In the genomic region with DNA sequence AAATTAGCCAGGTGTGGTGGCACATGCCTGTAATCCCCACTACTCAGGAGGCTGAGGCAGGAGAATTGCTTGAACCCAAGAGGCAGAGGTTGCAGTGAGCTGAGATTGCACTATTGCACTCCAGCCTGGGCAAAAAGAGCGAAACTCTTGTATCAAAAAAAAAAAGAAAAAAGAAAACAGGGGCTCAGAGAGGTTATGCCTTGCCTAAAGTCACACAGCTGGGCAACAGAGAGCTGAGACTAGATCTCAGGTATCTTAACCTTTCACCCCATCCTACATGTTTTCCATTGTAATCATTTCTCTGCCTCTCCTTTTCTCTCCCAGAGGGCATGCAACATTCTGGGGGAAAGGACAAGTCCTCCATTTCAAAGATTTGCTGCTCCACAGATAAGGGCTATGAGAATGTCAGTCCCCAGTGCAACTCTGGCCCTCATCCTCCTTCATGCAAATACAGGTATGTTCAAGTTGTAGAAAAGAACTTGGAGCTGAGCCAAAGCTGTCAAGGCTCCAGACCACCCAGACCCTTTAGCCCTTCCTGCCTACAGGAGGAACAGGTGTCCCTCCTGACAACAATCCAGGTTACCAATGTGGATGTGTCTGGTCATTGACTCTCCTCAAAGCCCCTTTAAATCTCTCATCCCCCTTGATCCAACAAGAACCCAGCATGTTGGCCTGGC, we compare ENCODE assay signal across 21 cellular contexts. TPM values are rescaled to one million over a fixed set of nuclear protein-coding genes. Genes with fewer than 3 reads are reported as not detected.
DNase-seq lines count a peak whose midpoint lies in the region; ATAC-seq, FAIRE-seq and TF ChIP-seq lines count a peak whose summit lies in the region.
"Had no signal": no experiment of that assay in that cellular context is flagged by ENCODE, and none has a peak within 500 bp of the region (broad histone marks: within the 10 kb centered on the region; RNA-seq: fewer than 3 reads in every experiment).

No MANE protein-coding gene starts in this region.

- intact Hi-C loops in HepG2 (cut with micrococcal nuclease; ENCODE audit: unreplicated experiment) (no loop called here), right lobe of liver (cut with DNase I) (no loop called here), PC-3 (cut with micrococcal nuclease) (no loop called here)

- H3K9me3 ChIP-seq in HepG2 (ENCODE audit: low read length) (no peaks in the 10 kb centered on the region), right lobe of liver (no peaks in the 10 kb centered on the region), PC-3 (ENCODE audit: low read length) (no peaks in the 10 kb centered on the region), endodermal cell (ENCODE audit: control insufficient read depth, low read length) (no peaks in the 10 kb centered on the region), gastroesophageal sphincter (no peaks in the 10 kb centered on the region)

- no peak for FAIRE-seq in HepG2 (lab: Jason Lieb, UNC)
- FAIRE-seq: colon, GM12892 had no signal

- H4K20me1 ChIP-seq in HepG2 (ENCODE audit: insufficient read depth, low read length) (no peaks in the 10 kb centered on the region), PC-3 (ENCODE audit: low read length) (peaks cover 25% of the 10 kb centered on the region)

- CTCF ChIA-PET in HepG2 (lab: Yijun Ruan, JAX; ENCODE audit: low intra/inter-chr PET ratio, low total read pairs) = no interaction called here
- CTCF ChIA-PET in PC-3 (lab: Charles Lee) = no interaction called here

- WGBS in HepG2 (ENCODE audit: low lambda C conversion rate) = 95% methylated on average over 1 of the region's 1 CpG
- 75% methylated on average over 1 of the region's 1 CpG for WGBS in right lobe of liver (ENCODE audit: insufficient coverage, low coverage, low lambda C conversion rate, missing lambda C conversion rate)
- WGBS in endodermal cell (ENCODE audit: insufficient coverage in 1 of 2, insufficient read length in 1 of 2), 2 experiments = 100% methylated on average over 1 of the region's 1 CpG; no CpG with 5 or more reads in 1 of the 2 experiments
- 80 to 93% methylated on average over 1 of the region's 1 CpG for WGBS in gastroesophageal sphincter (ENCODE audit: low coverage in 1 of 2), 2 donors

- BruUV-seq in HepG2 (replicated peaks; lab: Mats Ljungman, UMichigan) (no TSS peak), PC-3 (replicated peaks; lab: Mats Ljungman, UMichigan) (no TSS peak)

- H3K27ac ChIP-seq in HepG2 (ENCODE audit: extremely low read length, insufficient read depth, low read length) = no peak overlapping the region
- H3K27ac ChIP-seq in right lobe of liver = no peak overlapping the region
- no peak overlapping the region for H3K27ac ChIP-seq in PC-3 (ENCODE audit: low read length)
- no peak overlapping the region for H3K27ac ChIP-seq in endodermal cell (ENCODE audit: low read depth, low read length)
- H3K27ac ChIP-seq in gastroesophageal sphincter = no peak overlapping the region
- H3K27ac ChIP-seq: KMS-11 had no signal

- H3K27ac Mint-ChIP-seq in naive thymus-derived CD8-positive, alpha-beta T cell = peak overlapping the region in 6 of 10 donors; percentile 4 to 81 (median 56)
- H3K27ac Mint-ChIP-seq in endodermal cell = no peak overlapping the region
- H3K27ac Mint-ChIP-seq: activated T-helper 2 cell treated with anti-CD3 and anti-CD28 coated beads, Interferon-gamma antibody, Interleukin-2, Interleukin-4, amounts not matched to agents 10 μg/mL and 5 μg/mL and 100 μg/mL, durations not matched to agents 14 hours and 24 hours and 36 hours had no signal

- no peak for TF ChIP-seq POLR2A in HepG2 (IDR thresholded peaks at IDR 0.05; ENCODE audit: insufficient read depth in 1 of 2, low read depth in 2 of 2, low read length in 2 of 2)
- no peak for TF ChIP-seq POLR2A in right lobe of liver (IDR thresholded peaks at IDR 0.05)
- no peak for TF ChIP-seq POLR2A in gastroesophageal sphincter (IDR thresholded peaks at IDR 0.05)

- H3K9me3 Mint-ChIP-seq in naive thymus-derived CD8-positive, alpha-beta T cell = no peaks in the 10 kb centered on the region
- H3K9me3 Mint-ChIP-seq in endodermal cell = no peaks in the 10 kb centered on the region
- H3K9me3 Mint-ChIP-seq: activated naive CD8-positive, alpha-beta T cell treated with anti-CD3 and anti-CD28 coated beads, Interleukin-2, amount 10 ng/mL, durations not matched to agents 7 days and 5 days; activated T-helper 2 cell treated with anti-CD3 and anti-CD28 coated beads, Interferon-gamma antibody, Interleukin-2, Interleukin-4, amounts not matched to agents 10 μg/mL and 5 μg/mL and 100 μg/mL, durations not matched to agents 14 hours and 24 hours and 36 hours; immature natural killer cell had no signal

- no peaks in the 10 kb centered on the region for H3K9me2 ChIP-seq in PC-3 (replicated peaks; ENCODE audit: low read length)

- in situ Hi-C loops in HepG2 (cut with HindIII; ENCODE audit: extremely low pct_ligation_motif_present, low pct_unique_long_range_greater_than_20kb) = no loop called here

- peak overlapping the region in 1 of 10 donors; percentile 37 for H3K4me3 Mint-ChIP-seq in naive thymus-derived CD8-positive, alpha-beta T cell
- H3K4me3 Mint-ChIP-seq in endodermal cell = no peak overlapping the region
- H3K4me3 Mint-ChIP-seq: activated naive CD8-positive, alpha-beta T cell treated with anti-CD3 and anti-CD28 coated beads, Interleukin-2, amount 10 ng/mL, durations not matched to agents 7 days and 5 days; immature natural killer cell had no signal

- no peaks in the 10 kb centered on the region for H3K36me3 ChIP-seq in HepG2 (replicated peaks in 1 of 2; ENCODE audit: control insufficient read depth in 1 of 2, insufficient read depth in 2 of 2, low read length in 2 of 2)
- no peaks in the 10 kb centered on the region for H3K36me3 ChIP-seq in right lobe of liver
- no peaks in the 10 kb centered on the region for H3K36me3 ChIP-seq in PC-3 (ENCODE audit: low read depth, low read length)
- H3K36me3 ChIP-seq in endodermal cell (ENCODE audit: control insufficient read depth, insufficient read depth, low read length) = peaks cover 12% of the 10 kb centered on the region
- H3K36me3 ChIP-seq in gastroesophageal sphincter = no peaks in the 10 kb centered on the region

- H3K79me2 ChIP-seq in HepG2 (ENCODE audit: insufficient read depth, low read length) = no peaks in the 10 kb centered on the region
- H3K79me2 ChIP-seq in PC-3 (ENCODE audit: low read length) = peaks cover 95% of the 10 kb centered on the region

- H3K4me2 ChIP-seq in HepG2 (ENCODE audit: low read depth, low read length) = no peak overlapping the region
- H3K4me2 ChIP-seq in PC-3 (ENCODE audit: low read length) = peak overlapping the region; percentile 12; the same call in 1 of the 2 replicates
- H3K4me2 ChIP-seq: KMS-11 had no signal

- no peak for DNase-seq in HepG2 (ENCODE audit: low spot score)
- DNase-seq in right lobe of liver = no peak
- DNase-seq in PC-3 = no peak
- DNase-seq in naive thymus-derived CD8-positive, alpha-beta T cell = no peak
- no peak for DNase-seq in GM10266 (ENCODE audit: extremely low spot score)
- DNase-seq in NCI-H146 (lab: John Stamatoyannopoulos, UW) = no peak
- no peak for DNase-seq in endodermal cell
- DNase-seq: ACHN; activated naive CD8-positive, alpha-beta T cell treated with anti-CD3 and anti-CD28 coated beads, Interleukin-2, amount 10 ng/mL, durations not matched to agents 7 days and 5 days; immature natural killer cell; NCI-H1930; NCI-H446; occipital lobe; retina; stimulated activated CD4-positive, alpha-beta T cell treated with anti-CD3 and anti-CD28 coated beads, Interleukin-15, amount 100 ng/mL, for 24 hours; SW 1271 had no signal

- H3K4me1 Mint-ChIP-seq in naive thymus-derived CD8-positive, alpha-beta T cell = peaks cover 43 to 71% (median 65%) of the 10 kb centered on the region in 4 donors
- H3K4me1 Mint-ChIP-seq in endodermal cell = peaks cover 11% of the 10 kb centered on the region

- H3K9ac ChIP-seq in HepG2 (ENCODE audit: insufficient read depth, low read depth, low read length) (no peak overlapping the region), PC-3 (ENCODE audit: low read length) (no peak overlapping the region), endodermal cell (ENCODE audit: extremely low read depth, low read length, poor library complexity, severe bottlenecking) (no peak overlapping the region)
- H3K9ac ChIP-seq: KMS-11 had no signal

- no peaks in the 10 kb centered on the region for H3K27me3 ChIP-seq in HepG2 (ENCODE audit: control insufficient read depth in 1 of 2, insufficient read depth in 2 of 2, low read length in 2 of 2)
- H3K27me3 ChIP-seq in right lobe of liver = no peaks in the 10 kb centered on the region
- no peaks in the 10 kb centered on the region for H3K27me3 ChIP-seq in PC-3 (ENCODE audit: low read length)
- H3K27me3 ChIP-seq in endodermal cell (ENCODE audit: control insufficient read depth, insufficient read depth, low read length, poor library complexity, severe bottlenecking) = no peaks in the 10 kb centered on the region
- no peaks in the 10 kb centered on the region for H3K27me3 ChIP-seq in gastroesophageal sphincter

- no peak for TF ChIP-seq CTCF in HepG2 (CRISPR knock-in tag; IDR thresholded peaks at IDR 0.05)
- TF ChIP-seq CTCF in right lobe of liver (IDR thresholded peaks at IDR 0.05) = no peak
- no peak for TF ChIP-seq CTCF in PC-3 (conservative IDR thresholded peaks at IDR 0.05; ENCODE audit: low read depth, low read length)
- no peak for TF ChIP-seq CTCF in GM10266 (IDR thresholded peaks at IDR 0.05; ENCODE audit: control insufficient read depth, insufficient read depth, low read depth, missing control alignments)
- TF ChIP-seq CTCF in endodermal cell (conservative IDR thresholded peaks at IDR 0.05) = no peak
- no peak for TF ChIP-seq CTCF in gastroesophageal sphincter (IDR thresholded peaks at IDR 0.05)

- H2AFZ ChIP-seq in HepG2 (ENCODE audit: low read length) = no peak overlapping the region
- H2AFZ ChIP-seq in PC-3 (ENCODE audit: low read length) = no peak overlapping the region

- TF ChIP-seq EP300 in HepG2 (IDR thresholded peaks at IDR 0.05; ENCODE audit: low read depth in 2 of 2, low read length in 2 of 2) = no peak
- no peak for TF ChIP-seq EP300 in HepG2 (CRISPR knock-in tag; IDR thresholded peaks at IDR 0.05; ENCODE audit: borderline replicate concordance)
- TF ChIP-seq EP300 in gastroesophageal sphincter (IDR thresholded peaks at IDR 0.05) = no peak

- H3K4me3 ChIP-seq in HepG2 (replicated peaks in 1 of 3; ENCODE audit: insufficient read depth in 1 of 3, low read depth in 2 of 3, low read length in 3 of 3) (no peak overlapping the region), right lobe of liver (no peak overlapping the region), PC-3 (ENCODE audit: low read length) (no peak overlapping the region), endodermal cell (ENCODE audit: low read length) (no peak overlapping the region), gastroesophageal sphincter (no peak overlapping the region)

- peaks cover 0 to 6% (median 4%) of the 10 kb centered on the region in 3 donors for H3K36me3 Mint-ChIP-seq in naive thymus-derived CD8-positive, alpha-beta T cell
- H3K36me3 Mint-ChIP-seq in endodermal cell (ENCODE audit: low read depth) = peaks cover 9% of the 10 kb centered on the region

- no peak for TF ChIP-seq RAD21 in HepG2 (CRISPR knock-in tag; IDR thresholded peaks at IDR 0.05)

- POLR2A ChIA-PET in HepG2 (lab: Yijun Ruan, JAX) (no interaction called here), PC-3 (lab: Charles Lee; ENCODE audit: unreplicated experiment) (no interaction called here)
- POLR2A ChIA-PET in naive thymus-derived CD8-positive, alpha-beta T cell (lab: Charles Lee) = interaction anchor here (0.6 to 8.7 kb wide), 3 partner anchors 9 to 20 kb away, joined by 3 to 199 read pairs (median 3); no protein-coding TSS in a partner anchor

- ATAC-seq in HepG2 (no peak), right lobe of liver (no peak), PC-3 (no peak), gastroesophageal sphincter (no peak)
- no peak for ATAC-seq in naive thymus-derived CD8-positive, alpha-beta T cell

- H3K27me3 Mint-ChIP-seq in naive thymus-derived CD8-positive, alpha-beta T cell = no peaks in the 10 kb centered on the region
- H3K27me3 Mint-ChIP-seq in endodermal cell (ENCODE audit: insufficient read depth) = no peaks in the 10 kb centered on the region
- H3K27me3 Mint-ChIP-seq: activated naive CD8-positive, alpha-beta T cell treated with anti-CD3 and anti-CD28 coated beads, Interleukin-2, amount 10 ng/mL, durations not matched to agents 7 days and 5 days had no signal

- peaks cover 12% of the 10 kb centered on the region for H3F3A ChIP-seq in PC-3 (ENCODE audit: low read length, unreplicated experiment)

- H3K4me1 ChIP-seq in HepG2 (ENCODE audit: insufficient read depth, low read length) (peaks cover 27% of the 10 kb centered on the region), right lobe of liver (peaks cover 0 to 6% (median 0%) of the 10 kb centered on the region in 4 donors), PC-3 (ENCODE audit: insufficient read depth, low read length) (peaks cover 66% of the 10 kb centered on the region), endodermal cell (ENCODE audit: control insufficient read depth, insufficient read depth, low read length) (peaks cover 2% of the 10 kb centered on the region), gastroesophageal sphincter (peaks cover 0 to 84% (median 25%) of the 10 kb centered on the region in 3 donors)

RNA-seq across cellular contexts. Expression of gene SLC9A1, which starts 6.9 kb away (rescaled TPM):
- 2.7 and 2.9 TPM in 2 replicates for total RNA-seq in HepG2 (2016; rRNA removed; fragmentation: Illumina TruSeq; extraction: Trizol)
- total RNA-seq in HepG2 (2016; cell fraction: cytosol; rRNA removed; fragmentation: Illumina TruSeq; extraction: Trizol; ENCODE audit: low read depth) = 1.8 and 2.1 TPM in 2 replicates
- total RNA-seq in HepG2 (2016; cell fraction: insoluble cytoplasmic fraction; rRNA removed; fragmentation: Illumina TruSeq; extraction: Trizol) = 1.6 and 2.5 TPM in 2 replicates
- 3.1 and 3.8 TPM in 2 replicates for total RNA-seq in HepG2 (2016; cell fraction: membrane; rRNA removed; fragmentation: Illumina TruSeq; extraction: Trizol)
- total RNA-seq in HepG2 (2016; cell fraction: nucleus; rRNA removed; fragmentation: Illumina TruSeq; extraction: Trizol) = 3.9 and 5.2 TPM in 2 replicates
- 1.4 and 1.7 TPM in 2 replicates for polyA plus RNA-seq in HepG2 (2011; rRNA removed)
- 1.0 and 2.7 TPM in 2 replicates for polyA plus RNA-seq in HepG2 (2011; cell fraction: cytosol; rRNA removed)
- 5.0 and 5.3 TPM in 2 replicates for polyA plus RNA-seq in HepG2 (2011; cell fraction: nucleus; rRNA removed)
- polyA plus RNA-seq in HepG2 (2012) = 4.8 and 6.7 TPM in 2 replicates
- 0.97 and 1.3 TPM in 2 replicates for polyA plus RNA-seq in HepG2 (2016; cell fraction: cytosol; fragmentation: Illumina TruSeq; extraction: Trizol; ENCODE audit: low read depth)
- 2.6 and 5.0 TPM in 2 replicates for polyA plus RNA-seq in HepG2 (2016; cell fraction: insoluble cytoplasmic fraction; fragmentation: Illumina TruSeq; extraction: Trizol; ENCODE audit: low read depth)
- 2.2 and 2.7 TPM in 2 replicates for polyA plus RNA-seq in HepG2 (2016; cell fraction: membrane; fragmentation: Illumina TruSeq; extraction: Trizol; ENCODE audit: low read depth)
- 11.1 and 12.2 TPM in 2 replicates for polyA plus RNA-seq in HepG2 (2016; cell fraction: nucleus; fragmentation: Illumina TruSeq; extraction: Trizol; ENCODE audit: insufficient read depth, low read depth)
- polyA minus RNA-seq in HepG2 (2011; rRNA and poly(A)+ RNA removed; ENCODE audit: low replicate concordance) = 5.1 and 11.1 TPM in 2 replicates
- polyA minus RNA-seq in HepG2 (2011; cell fraction: cytosol; rRNA and poly(A)+ RNA removed) = 1.7 and 4.4 TPM in 2 replicates
- 3.1 and 3.2 TPM in 2 replicates for polyA minus RNA-seq in HepG2 (2011; cell fraction: nucleus; rRNA and poly(A)+ RNA removed)
- total RNA-seq in right lobe of liver = 1 to 10 TPM; 1.7 to 4.3 (median 3.0) TPM
- total RNA-seq in PC-3 (2014; rRNA removed) = 25.2 and 26.4 TPM in 2 replicates
- 10 to 100 TPM; 16.2 to 17.7 TPM for total RNA-seq in naive thymus-derived CD8-positive, alpha-beta T cell
- polyA plus RNA-seq in naive thymus-derived CD8-positive, alpha-beta T cell = 10 to 100 TPM in 1 of 3 donors, 1 to 10 TPM in 2; 4.5 to 14.2 (median 8.5) TPM
- total RNA-seq in endodermal cell = 10 to 100 TPM; 25.9 to 34.7 TPM
- 17.5 TPM for polyA plus RNA-seq in endodermal cell (2013, experiment 1 of 2)
- 18.6 TPM for polyA plus RNA-seq in endodermal cell (2013, experiment 2 of 2)
- total RNA-seq in gastroesophageal sphincter = 10 to 100 TPM in 3 of 4 donors, 1 to 10 TPM in 1; 7.2 to 27.8 (median 17.1) TPM
